In the genomic region with DNA sequence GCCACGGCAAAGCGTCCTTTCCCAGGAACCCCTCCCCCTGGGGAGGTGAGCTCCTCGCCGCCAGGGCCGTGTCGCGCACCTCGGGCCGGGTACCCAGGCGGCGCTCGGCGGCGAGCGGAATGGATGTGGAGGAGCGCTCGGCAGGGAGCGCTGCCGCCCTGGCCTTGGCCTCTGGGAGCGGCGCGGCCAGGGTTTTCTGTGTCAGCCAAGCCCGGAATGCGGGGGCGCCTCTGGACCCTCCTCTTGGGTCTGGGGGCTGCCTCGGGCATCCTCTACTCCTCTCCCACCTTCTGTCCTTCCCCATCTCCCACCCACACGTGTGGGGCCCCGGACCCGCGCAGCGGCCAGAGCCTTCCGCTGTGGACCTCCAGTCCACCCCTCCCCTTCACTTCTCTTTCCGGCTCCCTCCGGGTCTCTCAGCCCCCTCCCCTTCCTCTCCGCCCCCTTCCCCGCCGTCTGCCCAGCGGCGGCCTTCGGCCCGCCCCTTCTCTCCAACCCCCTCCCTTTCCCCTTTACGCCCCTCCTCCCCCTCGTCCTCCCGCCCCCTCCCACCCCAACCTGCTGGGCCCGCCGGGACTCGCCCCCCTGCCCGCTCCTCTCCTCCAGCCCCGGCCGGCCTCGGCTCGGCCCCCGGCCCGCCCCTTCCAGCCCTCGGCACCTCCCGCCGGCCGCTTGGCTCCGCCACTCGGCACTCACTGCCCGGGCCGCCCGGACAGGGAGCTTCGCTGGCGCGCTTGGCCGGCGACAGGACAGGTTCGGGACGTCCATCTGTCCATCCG, we compare ENCODE assay signal across 1 cellular context.
TF ChIP-seq lines count a peak whose summit lies in the region.

A gene (plus strand): TSS at position 684 of the 779 bp plus-strand sequence. CDS start 129 bp downstream, outside the sequence.

TF ChIP-seq in K562, 482 proteins besides CTCF, POLR2A, EP300 and RAD21 (continued from another document and continues in another):
- TF ChIP-seq, protein P1, sequence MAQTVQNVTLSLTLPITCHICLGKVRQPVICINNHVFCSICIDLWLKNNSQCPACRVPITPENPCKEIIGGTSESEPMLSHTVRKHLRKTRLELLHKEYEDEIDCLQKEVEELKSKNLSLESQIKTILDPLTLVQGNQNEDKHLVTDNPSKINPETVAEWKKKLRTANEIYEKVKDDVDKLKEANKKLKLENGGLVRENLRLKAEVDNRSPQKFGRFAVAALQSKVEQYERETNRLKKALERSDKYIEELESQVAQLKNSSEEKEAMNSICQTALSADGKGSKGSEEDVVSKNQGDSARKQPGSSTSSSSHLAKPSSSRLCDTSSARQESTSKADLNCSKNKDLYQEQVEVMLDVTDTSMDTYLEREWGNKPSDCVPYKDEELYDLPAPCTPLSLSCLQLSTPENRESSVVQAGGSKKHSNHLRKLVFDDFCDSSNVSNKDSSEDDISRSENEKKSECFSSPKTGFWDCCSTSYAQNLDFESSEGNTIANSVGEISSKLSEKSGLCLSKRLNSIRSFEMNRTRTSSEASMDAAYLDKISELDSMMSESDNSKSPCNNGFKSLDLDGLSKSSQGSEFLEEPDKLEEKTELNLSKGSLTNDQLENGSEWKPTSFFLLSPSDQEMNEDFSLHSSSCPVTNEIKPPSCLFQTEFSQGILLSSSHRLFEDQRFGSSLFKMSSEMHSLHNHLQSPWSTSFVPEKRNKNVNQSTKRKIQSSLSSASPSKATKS (CRISPR knock-in tag; IDR thresholded peaks at IDR 0.05): no peak
- TF ChIP-seq ZKSCAN3 (CRISPR knock-in tag; IDR thresholded peaks at IDR 0.05): no peak
- no peak for TF ChIP-seq ZNF644 (tag; IDR thresholded peaks at IDR 0.05; ENCODE audit: low read depth)
- TF ChIP-seq, protein P2, sequence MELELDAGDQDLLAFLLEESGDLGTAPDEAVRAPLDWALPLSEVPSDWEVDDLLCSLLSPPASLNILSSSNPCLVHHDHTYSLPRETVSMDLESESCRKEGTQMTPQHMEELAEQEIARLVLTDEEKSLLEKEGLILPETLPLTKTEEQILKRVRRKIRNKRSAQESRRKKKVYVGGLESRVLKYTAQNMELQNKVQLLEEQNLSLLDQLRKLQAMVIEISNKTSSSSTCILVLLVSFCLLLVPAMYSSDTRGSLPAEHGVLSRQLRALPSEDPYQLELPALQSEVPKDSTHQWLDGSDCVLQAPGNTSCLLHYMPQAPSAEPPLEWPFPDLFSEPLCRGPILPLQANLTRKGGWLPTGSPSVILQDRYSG (tag; conservative IDR thresholded peaks at IDR 0.05; ENCODE audit: low read depth): no peak
- TF ChIP-seq ATF1 (CRISPR knock-in tag; IDR thresholded peaks at IDR 0.05): no peak
- peak; percentile 56 for TF ChIP-seq ATF1 (tag; IDR thresholded peaks at IDR 0.05)
- TF ChIP-seq ASH1L (IDR thresholded peaks at IDR 0.05; ENCODE audit: borderline replicate concordance, low read depth, partially characterized antibody): no peak
- TF ChIP-seq EWSR1 (IDR thresholded peaks at IDR 0.05; ENCODE audit: borderline replicate concordance, low read depth, partially characterized antibody): no peak
- peak; percentile 88 for TF ChIP-seq PCBP1 (IDR thresholded peaks at IDR 0.05; ENCODE audit: low read depth, low read length, poor library complexity, severe bottlenecking)
- TF ChIP-seq, protein P3, sequence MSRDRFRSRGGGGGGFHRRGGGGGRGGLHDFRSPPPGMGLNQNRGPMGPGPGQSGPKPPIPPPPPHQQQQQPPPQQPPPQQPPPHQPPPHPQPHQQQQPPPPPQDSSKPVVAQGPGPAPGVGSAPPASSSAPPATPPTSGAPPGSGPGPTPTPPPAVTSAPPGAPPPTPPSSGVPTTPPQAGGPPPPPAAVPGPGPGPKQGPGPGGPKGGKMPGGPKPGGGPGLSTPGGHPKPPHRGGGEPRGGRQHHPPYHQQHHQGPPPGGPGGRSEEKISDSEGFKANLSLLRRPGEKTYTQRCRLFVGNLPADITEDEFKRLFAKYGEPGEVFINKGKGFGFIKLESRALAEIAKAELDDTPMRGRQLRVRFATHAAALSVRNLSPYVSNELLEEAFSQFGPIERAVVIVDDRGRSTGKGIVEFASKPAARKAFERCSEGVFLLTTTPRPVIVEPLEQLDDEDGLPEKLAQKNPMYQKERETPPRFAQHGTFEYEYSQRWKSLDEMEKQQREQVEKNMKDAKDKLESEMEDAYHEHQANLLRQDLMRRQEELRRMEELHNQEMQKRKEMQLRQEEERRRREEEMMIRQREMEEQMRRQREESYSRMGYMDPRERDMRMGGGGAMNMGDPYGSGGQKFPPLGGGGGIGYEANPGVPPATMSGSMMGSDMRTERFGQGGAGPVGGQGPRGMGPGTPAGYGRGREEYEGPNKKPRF (IDR thresholded peaks at IDR 0.05; ENCODE audit: low read depth, low read length): no peak
- TF ChIP-seq MYC (IDR thresholded peaks at IDR 0.05; ENCODE audit: low read depth, low read length): peak; percentile 51
- no peak for TF ChIP-seq MYC (CRISPR knock-in tag; IDR thresholded peaks at IDR 0.05; ENCODE audit: borderline replicate concordance, low read depth)
- no peak for TF ChIP-seq ZNF707 (CRISPR knock-in tag; conservative IDR thresholded peaks at IDR 0.05)
- no peak for TF ChIP-seq KLF10 (CRISPR knock-in tag; IDR thresholded peaks at IDR 0.05)
- TF ChIP-seq, protein P4, sequence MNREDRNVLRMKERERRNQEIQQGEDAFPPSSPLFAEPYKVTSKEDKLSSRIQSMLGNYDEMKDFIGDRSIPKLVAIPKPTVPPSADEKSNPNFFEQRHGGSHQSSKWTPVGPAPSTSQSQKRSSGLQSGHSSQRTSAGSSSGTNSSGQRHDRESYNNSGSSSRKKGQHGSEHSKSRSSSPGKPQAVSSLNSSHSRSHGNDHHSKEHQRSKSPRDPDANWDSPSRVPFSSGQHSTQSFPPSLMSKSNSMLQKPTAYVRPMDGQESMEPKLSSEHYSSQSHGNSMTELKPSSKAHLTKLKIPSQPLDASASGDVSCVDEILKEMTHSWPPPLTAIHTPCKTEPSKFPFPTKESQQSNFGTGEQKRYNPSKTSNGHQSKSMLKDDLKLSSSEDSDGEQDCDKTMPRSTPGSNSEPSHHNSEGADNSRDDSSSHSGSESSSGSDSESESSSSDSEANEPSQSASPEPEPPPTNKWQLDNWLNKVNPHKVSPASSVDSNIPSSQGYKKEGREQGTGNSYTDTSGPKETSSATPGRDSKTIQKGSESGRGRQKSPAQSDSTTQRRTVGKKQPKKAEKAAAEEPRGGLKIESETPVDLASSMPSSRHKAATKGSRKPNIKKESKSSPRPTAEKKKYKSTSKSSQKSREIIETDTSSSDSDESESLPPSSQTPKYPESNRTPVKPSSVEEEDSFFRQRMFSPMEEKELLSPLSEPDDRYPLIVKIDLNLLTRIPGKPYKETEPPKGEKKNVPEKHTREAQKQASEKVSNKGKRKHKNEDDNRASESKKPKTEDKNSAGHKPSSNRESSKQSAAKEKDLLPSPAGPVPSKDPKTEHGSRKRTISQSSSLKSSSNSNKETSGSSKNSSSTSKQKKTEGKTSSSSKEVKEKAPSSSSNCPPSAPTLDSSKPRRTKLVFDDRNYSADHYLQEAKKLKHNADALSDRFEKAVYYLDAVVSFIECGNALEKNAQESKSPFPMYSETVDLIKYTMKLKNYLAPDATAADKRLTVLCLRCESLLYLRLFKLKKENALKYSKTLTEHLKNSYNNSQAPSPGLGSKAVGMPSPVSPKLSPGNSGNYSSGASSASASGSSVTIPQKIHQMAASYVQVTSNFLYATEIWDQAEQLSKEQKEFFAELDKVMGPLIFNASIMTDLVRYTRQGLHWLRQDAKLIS (CRISPR knock-in tag; IDR thresholded peaks at IDR 0.05): no peak
- TF ChIP-seq, protein P5, sequence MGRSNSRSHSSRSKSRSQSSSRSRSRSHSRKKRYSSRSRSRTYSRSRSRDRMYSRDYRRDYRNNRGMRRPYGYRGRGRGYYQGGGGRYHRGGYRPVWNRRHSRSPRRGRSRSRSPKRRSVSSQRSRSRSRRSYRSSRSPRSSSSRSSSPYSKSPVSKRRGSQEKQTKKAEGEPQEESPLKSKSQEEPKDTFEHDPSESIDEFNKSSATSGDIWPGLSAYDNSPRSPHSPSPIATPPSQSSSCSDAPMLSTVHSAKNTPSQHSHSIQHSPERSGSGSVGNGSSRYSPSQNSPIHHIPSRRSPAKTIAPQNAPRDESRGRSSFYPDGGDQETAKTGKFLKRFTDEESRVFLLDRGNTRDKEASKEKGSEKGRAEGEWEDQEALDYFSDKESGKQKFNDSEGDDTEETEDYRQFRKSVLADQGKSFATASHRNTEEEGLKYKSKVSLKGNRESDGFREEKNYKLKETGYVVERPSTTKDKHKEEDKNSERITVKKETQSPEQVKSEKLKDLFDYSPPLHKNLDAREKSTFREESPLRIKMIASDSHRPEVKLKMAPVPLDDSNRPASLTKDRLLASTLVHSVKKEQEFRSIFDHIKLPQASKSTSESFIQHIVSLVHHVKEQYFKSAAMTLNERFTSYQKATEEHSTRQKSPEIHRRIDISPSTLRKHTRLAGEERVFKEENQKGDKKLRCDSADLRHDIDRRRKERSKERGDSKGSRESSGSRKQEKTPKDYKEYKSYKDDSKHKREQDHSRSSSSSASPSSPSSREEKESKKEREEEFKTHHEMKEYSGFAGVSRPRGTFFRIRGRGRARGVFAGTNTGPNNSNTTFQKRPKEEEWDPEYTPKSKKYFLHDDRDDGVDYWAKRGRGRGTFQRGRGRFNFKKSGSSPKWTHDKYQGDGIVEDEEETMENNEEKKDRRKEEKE (IDR thresholded peaks at IDR 0.05; ENCODE audit: borderline replicate concordance in 1 of 2, control insufficient read depth in 1 of 2, low read depth in 2 of 2, low read length in 1 of 2): no peak
- TF ChIP-seq ZNF121 (CRISPR knock-in tag; conservative IDR thresholded peaks at IDR 0.05): no peak
- TF ChIP-seq ZEB2 (IDR thresholded peaks at IDR 0.05): no peak; the same call in 1 of the 2 replicates
- TF ChIP-seq ZFP36 (IDR thresholded peaks at IDR 0.05; ENCODE audit: low read depth, low read length, partially characterized antibody): no peak
- TF ChIP-seq TCFL5 (CRISPR knock-in tag; conservative IDR thresholded peaks at IDR 0.05): no peak
- TF ChIP-seq ZNF668 (CRISPR knock-in tag; IDR thresholded peaks at IDR 0.05): no peak
- TF ChIP-seq NCOA4 (IDR thresholded peaks at IDR 0.05; ENCODE audit: partially characterized antibody): no peak
- TF ChIP-seq, protein P6, sequence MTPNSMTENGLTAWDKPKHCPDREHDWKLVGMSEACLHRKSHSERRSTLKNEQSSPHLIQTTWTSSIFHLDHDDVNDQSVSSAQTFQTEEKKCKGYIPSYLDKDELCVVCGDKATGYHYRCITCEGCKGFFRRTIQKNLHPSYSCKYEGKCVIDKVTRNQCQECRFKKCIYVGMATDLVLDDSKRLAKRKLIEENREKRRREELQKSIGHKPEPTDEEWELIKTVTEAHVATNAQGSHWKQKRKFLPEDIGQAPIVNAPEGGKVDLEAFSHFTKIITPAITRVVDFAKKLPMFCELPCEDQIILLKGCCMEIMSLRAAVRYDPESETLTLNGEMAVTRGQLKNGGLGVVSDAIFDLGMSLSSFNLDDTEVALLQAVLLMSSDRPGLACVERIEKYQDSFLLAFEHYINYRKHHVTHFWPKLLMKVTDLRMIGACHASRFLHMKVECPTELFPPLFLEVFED (CRISPR knock-in tag; conservative IDR thresholded peaks at IDR 0.05): no peak
- TF ChIP-seq, protein P7, sequence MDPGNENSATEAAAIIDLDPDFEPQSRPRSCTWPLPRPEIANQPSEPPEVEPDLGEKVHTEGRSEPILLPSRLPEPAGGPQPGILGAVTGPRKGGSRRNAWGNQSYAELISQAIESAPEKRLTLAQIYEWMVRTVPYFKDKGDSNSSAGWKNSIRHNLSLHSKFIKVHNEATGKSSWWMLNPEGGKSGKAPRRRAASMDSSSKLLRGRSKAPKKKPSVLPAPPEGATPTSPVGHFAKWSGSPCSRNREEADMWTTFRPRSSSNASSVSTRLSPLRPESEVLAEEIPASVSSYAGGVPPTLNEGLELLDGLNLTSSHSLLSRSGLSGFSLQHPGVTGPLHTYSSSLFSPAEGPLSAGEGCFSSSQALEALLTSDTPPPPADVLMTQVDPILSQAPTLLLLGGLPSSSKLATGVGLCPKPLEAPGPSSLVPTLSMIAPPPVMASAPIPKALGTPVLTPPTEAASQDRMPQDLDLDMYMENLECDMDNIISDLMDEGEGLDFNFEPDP (CRISPR knock-in tag; IDR thresholded peaks at IDR 0.05): no peak
- no peak for TF ChIP-seq ARID2 (IDR thresholded peaks at IDR 0.05)
- no peak for TF ChIP-seq ZNF584 (CRISPR knock-in tag; IDR thresholded peaks at IDR 0.05; ENCODE audit: low read depth)
- TF ChIP-seq ZNF77 (CRISPR knock-in tag; IDR thresholded peaks at IDR 0.05): no peak
- TF ChIP-seq JUND (IDR thresholded peaks at IDR 0.05; ENCODE audit: borderline replicate concordance, low read depth, low read length): no peak
- TF ChIP-seq JUND (tag; IDR thresholded peaks at IDR 0.05; ENCODE audit: borderline replicate concordance, low read depth, low read length): no peak; the same call in 2 of the 3 replicates
- TF ChIP-seq FOXK1 (CRISPR knock-in tag; IDR thresholded peaks at IDR 0.05; ENCODE audit: borderline replicate concordance): no peak
- no peak for TF ChIP-seq SRSF7 (optimal IDR thresholded peaks at IDR 0.05; ENCODE audit: low read depth, low read length)
- TF ChIP-seq SETDB1 (IDR thresholded peaks at IDR 0.05; ENCODE audit: low read length): no peak
- no peak; the same call in 1 of the 2 replicates for TF ChIP-seq ETV5 (CRISPR knock-in tag; IDR thresholded peaks at IDR 0.05; ENCODE audit: low read depth)
- no peak for TF ChIP-seq POLR2AphosphoS2 (IDR thresholded peaks at IDR 0.05; ENCODE audit: low read length)
- TF ChIP-seq THRAP3 (IDR thresholded peaks at IDR 0.05; ENCODE audit: borderline replicate concordance): no peak
- peak; percentile 36; the same call in 1 of the 2 replicates for TF ChIP-seq GABPB1 (CRISPR knock-in tag; IDR thresholded peaks at IDR 0.05)
- TF ChIP-seq, protein P8, sequence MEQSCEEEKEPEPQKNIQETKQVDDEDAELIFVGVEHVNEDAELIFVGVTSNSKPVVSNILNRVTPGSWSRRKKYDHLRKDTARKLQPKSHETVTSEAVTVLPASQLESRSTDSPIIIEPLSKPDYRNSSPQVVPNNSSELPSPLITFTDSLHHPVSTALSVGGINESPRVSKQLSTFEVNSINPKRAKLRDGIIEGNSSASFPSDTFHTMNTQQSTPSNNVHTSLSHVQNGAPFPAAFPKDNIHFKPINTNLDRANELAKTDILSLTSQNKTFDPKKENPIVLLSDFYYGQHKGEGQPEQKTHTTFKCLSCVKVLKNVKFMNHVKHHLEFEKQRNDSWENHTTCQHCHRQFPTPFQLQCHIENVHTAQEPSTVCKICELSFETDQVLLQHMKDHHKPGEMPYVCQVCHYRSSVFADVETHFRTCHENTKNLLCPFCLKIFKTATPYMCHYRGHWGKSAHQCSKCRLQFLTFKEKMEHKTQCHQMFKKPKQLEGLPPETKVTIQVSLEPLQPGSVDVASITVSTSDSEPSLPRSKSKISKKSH (CRISPR knock-in tag; IDR thresholded peaks at IDR 0.05): no peak
